Comparison of ENCODE assay signal across 34 cellular contexts in the genomic region with DNA sequence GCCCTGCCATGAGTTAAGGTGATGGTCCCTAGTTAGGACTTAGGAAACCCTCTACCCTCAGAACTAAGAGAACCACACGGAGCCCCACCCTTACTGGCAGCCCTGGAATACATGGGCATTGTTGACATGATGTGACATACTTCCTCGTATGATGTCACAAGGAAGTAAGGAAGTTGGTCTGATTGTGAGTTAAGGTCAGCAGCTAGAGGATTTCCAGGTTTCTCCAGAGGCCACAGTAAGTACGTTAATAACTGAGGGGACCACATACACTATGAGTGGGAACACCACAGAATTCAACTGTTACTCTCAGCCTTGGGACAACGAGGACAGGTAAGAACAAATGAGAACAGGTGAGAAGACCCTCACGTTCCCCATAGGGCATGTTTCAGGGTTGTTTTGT.
"Had no signal": no experiment of that assay in that cellular context is flagged by ENCODE, and none has a peak within 500 bp of the region (broad histone marks: within the 10 kb centered on the region; RNA-seq: fewer than 3 reads in every experiment).

TSS of gene MAGEB5 (plus strand) at position 301 of the 400 bp plus-strand sequence. CDS start 1,133 bp downstream, outside the sequence.

- DNase-seq: Karpas-422, Kasumi-1, MG63, MM.1S, MV-4-11, NCI-H1048, NCI-H1092, NCI-H1092 treated with DMSO at 0.1 percent for 48 hours, NCI-H1105 treated with DMSO at 0.1 percent for 48 hours, NCI-H1417, NCI-H1417 treated with DMSO at 0.1 percent for 48 hours, NCI-H1436, NCI-H1436 treated with DMSO at 0.1 percent for 48 hours, NCI-H146, NCI-H1694, NCI-H1694 treated with DMSO at 0.1 percent for 48 hours, NCI-H187, NCI-H187 treated with DMSO at 0.1 percent for 48 hours, NCI-H1930, NCI-H2029, NCI-H2029 treated with DMSO at 0.1 percent for 48 hours, NCI-H2081, NCI-H2081 treated with DMSO at 0.1 percent for 48 hours, NCI-H2107, NCI-H2171, NCI-H2171 treated with DMSO at 0.1 percent for 48 hours, NCI-H2227 treated with DMSO at 0.1 percent for 48 hours, NCI-H226, NCI-H345, NCI-H446, NCI-H446 treated with DMSO at 0.1 percent for 48 hours, NCI-H510A, NCI-H510A treated with DMSO at 0.1 percent for 48 hours, NCI-H524 had no signal
